20 cellular contexts compared by ENCODE assay signal in genomic region chr1:56357931-56358783, GRCh38.
"Had no signal": no experiment of that assay in that cellular context is flagged by ENCODE, and none has a peak within 500 bp of the region (broad histone marks: within the 10 kb centered on the region; RNA-seq: fewer than 3 reads in every experiment).

No MANE protein-coding gene starts in this region.

- H3K36me3 Mint-ChIP-seq: activated CD4-positive, alpha-beta memory T cell treated with anti-CD3 and anti-CD28 coated beads for 36 hours; activated naive CD8-positive, alpha-beta T cell treated with anti-CD3 and anti-CD28 coated beads for 36 hours; type B pancreatic cell; WTC11 had no signal

- H3K27ac ChIP-seq: coronary artery, suprapubic skin had no signal

- DNase-seq: activated CD4-positive, alpha-beta memory T cell treated with anti-CD3 and anti-CD28 coated beads for 36 hours; activated CD4-positive, alpha-beta T cell treated with anti-CD3 and anti-CD28 coated beads for 4 hours; activated naive CD8-positive, alpha-beta T cell treated with anti-CD3 and anti-CD28 coated beads for 36 hours; amniotic stem cell; kidney; midbrain; small intestine; stimulated activated CD4-positive, alpha-beta T cell treated with anti-CD3 and anti-CD28 coated beads, Interleukin-15, amount 100 ng/mL, for 24 hours; stimulated activated CD4-positive, alpha-beta T cell treated with anti-CD3 and anti-CD28 coated beads, Interleukin-4, amount 100 ng/mL, for 1 hour; stimulated activated naive CD8-positive, alpha-beta T cell treated with anti-CD3 and anti-CD28 coated beads, Interleukin-15, amount 100 ng/mL, for 72 hours had no signal

- FAIRE-seq: endometrium, small intestine had no signal

- H3K27me3 ChIP-seq: right atrium auricular region, suprapubic skin had no signal

- H3K9me3 ChIP-seq: right atrium auricular region, suprapubic skin had no signal

- H3K9me3 Mint-ChIP-seq: activated CD4-positive, alpha-beta memory T cell treated with anti-CD3 and anti-CD28 coated beads for 36 hours; activated naive CD8-positive, alpha-beta T cell treated with anti-CD3 and anti-CD28 coated beads for 36 hours; type B pancreatic cell; WTC11 had no signal

- H3K27me3 Mint-ChIP-seq: type B pancreatic cell had no signal

- H3K4me1 Mint-ChIP-seq: activated naive CD8-positive, alpha-beta T cell treated with anti-CD3 and anti-CD28 coated beads for 36 hours; central memory CD8-positive, alpha-beta T cell; stimulated activated naive CD8-positive, alpha-beta T cell treated with anti-CD3 and anti-CD28 coated beads, Interleukin-15, amount 100 ng/mL, for 72 hours had no signal

- ATAC-seq: esophagus mucosa; stimulated activated naive CD8-positive, alpha-beta T cell treated with anti-CD3 and anti-CD28 coated beads, Interleukin-15, amount 100 ng/mL, for 72 hours; WTC11 had no signal

- H3K27ac Mint-ChIP-seq: activated CD4-positive, alpha-beta memory T cell treated with anti-CD3 and anti-CD28 coated beads for 36 hours; activated naive CD8-positive, alpha-beta T cell treated with anti-CD3 and anti-CD28 coated beads for 36 hours; progenitor cell of endocrine pancreas; stimulated activated naive CD8-positive, alpha-beta T cell treated with anti-CD3 and anti-CD28 coated beads, Interleukin-15, amount 100 ng/mL, for 72 hours; type B pancreatic cell; WTC11 had no signal

- H3K4me1 ChIP-seq: suprapubic skin had no signal

- H3K4me3 Mint-ChIP-seq: activated CD4-positive, alpha-beta memory T cell treated with anti-CD3 and anti-CD28 coated beads for 36 hours; activated naive CD8-positive, alpha-beta T cell treated with anti-CD3 and anti-CD28 coated beads for 36 hours; central memory CD8-positive, alpha-beta T cell; stimulated activated naive CD8-positive, alpha-beta T cell treated with anti-CD3 and anti-CD28 coated beads, Interleukin-15, amount 100 ng/mL, for 72 hours; type B pancreatic cell; WTC11 had no signal

- H3K36me3 ChIP-seq: right atrium auricular region, suprapubic skin had no signal

- H3K4me3 ChIP-seq: coronary artery, lung, right atrium auricular region, suprapubic skin had no signal
